ENCODE assay signal across 22 cellular contexts in the genomic region with DNA sequence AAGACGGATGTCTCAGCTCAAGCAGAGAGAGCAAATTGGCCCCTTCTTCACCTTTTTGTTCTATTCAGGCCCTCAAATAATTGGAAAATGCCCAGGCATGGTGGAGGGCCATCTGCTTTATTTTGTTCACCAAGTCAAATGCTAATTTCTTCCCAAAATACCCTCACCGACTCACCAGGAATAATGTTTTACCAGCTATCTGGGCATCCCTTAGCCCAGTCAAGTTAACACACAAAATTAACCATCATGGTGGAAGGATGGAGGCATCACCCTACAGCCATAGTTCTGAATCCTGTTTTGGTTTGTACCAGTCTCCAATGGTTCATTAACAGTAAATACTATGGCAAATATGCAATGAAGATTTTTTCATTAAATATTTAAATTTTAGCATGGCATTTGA. TPM values are rescaled to one million over a fixed set of nuclear protein-coding genes. Genes with fewer than 3 reads are reported as not detected.
DNase-seq lines count a peak whose midpoint lies in the region; ATAC-seq and TF ChIP-seq lines count a peak whose summit lies in the region.
"Had no signal": no experiment of that assay in that cellular context is flagged by ENCODE, and none has a peak within 500 bp of the region (broad histone marks: within the 10 kb centered on the region; RNA-seq: fewer than 3 reads in every experiment).

No MANE protein-coding gene starts in this region.

- no peaks in the 10 kb centered on the region for H3K79me2 ChIP-seq in PC-3 (ENCODE audit: low read length)

- H3F3A ChIP-seq in PC-3 (ENCODE audit: low read length, unreplicated experiment), result no peaks in the 10 kb centered on the region

- no TSS peak for BruUV-seq in PC-3 (replicated peaks; lab: Mats Ljungman, UMichigan)

- CTCF ChIA-PET in PC-3 (lab: Charles Lee), result no interaction called here

- peak overlapping the region; percentile 69 for H3K27ac ChIP-seq in PC-3 (ENCODE audit: low read length)
- no peak overlapping the region for H3K27ac ChIP-seq in coronary artery
- no peak overlapping the region for H3K27ac ChIP-seq in tibial artery
- H3K27ac ChIP-seq: BLaER1 had no signal

- H3K36me3 ChIP-seq in PC-3 (ENCODE audit: low read depth, low read length) (no peaks in the 10 kb centered on the region), tibial artery (no peaks in the 10 kb centered on the region)
- H3K36me3 ChIP-seq: BE2C, BLaER1 had no signal

- no peak overlapping the region for H3K9ac ChIP-seq in PC-3 (ENCODE audit: low read length)
- H3K9ac ChIP-seq: BLaER1 had no signal

- H3K9me3 ChIP-seq in PC-3 (ENCODE audit: low read length), result no peaks in the 10 kb centered on the region
- H3K9me3 ChIP-seq in tibial artery, result peaks cover 0 to 3% (median 0%) of the 10 kb centered on the region in 3 donors
- H3K9me3 ChIP-seq: BE2C, BLaER1 had no signal

- POLR2A ChIA-PET in PC-3 (lab: Charles Lee; ENCODE audit: unreplicated experiment), result no interaction called here

- intact Hi-C loops in PC-3 (cut with micrococcal nuclease), result no loop called here
- intact Hi-C loops in tibial artery (cut with DNase I; ENCODE audit: low total_unique reads), result no loop called here

- peaks cover 25% of the 10 kb centered on the region for H3K4me1 ChIP-seq in PC-3 (ENCODE audit: insufficient read depth, low read length)
- H3K4me1 ChIP-seq in tibial artery, result peaks cover 0 to 15% (median 8%) of the 10 kb centered on the region in 4 donors
- H3K4me1 ChIP-seq: BLaER1 had no signal

- no peak overlapping the region for H3K4me2 ChIP-seq in PC-3 (ENCODE audit: low read length)
- H3K4me2 ChIP-seq: BLaER1 had no signal

- no peaks in the 10 kb centered on the region for H4K20me1 ChIP-seq in PC-3 (ENCODE audit: low read length)
- H4K20me1 ChIP-seq: BLaER1 had no signal

- no peak overlapping the region for H2AFZ ChIP-seq in PC-3 (ENCODE audit: low read length)

- H3K9me2 ChIP-seq in PC-3 (replicated peaks; ENCODE audit: low read length), result no peaks in the 10 kb centered on the region

- TF ChIP-seq CTCF in PC-3 (conservative IDR thresholded peaks at IDR 0.05; ENCODE audit: low read depth, low read length), result no peak
- no peak for TF ChIP-seq CTCF in coronary artery (IDR thresholded peaks at IDR 0.05)
- no peak for TF ChIP-seq CTCF in tibial artery (IDR thresholded peaks at IDR 0.05)

- H3K27me3 ChIP-seq in PC-3 (ENCODE audit: low read length) (no peaks in the 10 kb centered on the region), tibial artery (no peaks in the 10 kb centered on the region)
- H3K27me3 ChIP-seq: BE2C, BLaER1 had no signal

- no peak for DNase-seq in PC-3
- DNase-seq in coronary artery (ENCODE audit: low spot score), result peak; percentile 5
- no peak for DNase-seq in tibial artery
- DNase-seq in NCI-H2081 (lab: John Stamatoyannopoulos, UW), result no peak
- DNase-seq in activated naive CD4-positive, alpha-beta T cell treated with anti-CD3 and anti-CD28 coated beads, Interleukin-2, amount 50 U/mL, for 16 hours, result no peak
- DNase-seq: 8988T; ACHN; BE2C; C1 segment of cervical spinal cord; CD4-positive, alpha-beta memory T cell; CD4-positive, CD25-positive, alpha-beta regulatory T cell; CD8-positive, alpha-beta memory T cell; COR-L47; DMS 273 treated with DMSO at 0.1 percent for 48 hours; DMS153; DMS79; DND-41; EL; GDM1 had no signal

- no peak for ATAC-seq in PC-3
- ATAC-seq: GM12878 had no signal

- H3K4me3 ChIP-seq in PC-3 (ENCODE audit: low read length) (no peak overlapping the region), coronary artery (no peak overlapping the region), tibial artery (no peak overlapping the region)
- H3K4me3 ChIP-seq: BLaER1, GM12878 had no signal

RNA-seq across cellular contexts. Expression of a gene that starts 51.7 kb away (rescaled TPM):
- total RNA-seq in PC-3 (2014; rRNA removed), result 1.0 and 1.2 TPM in 2 replicates
- total RNA-seq: CD4-positive, alpha-beta memory T cell; CD4-positive, CD25-positive, alpha-beta regulatory T cell; G401; GM12878 had no signal
